1 cellular context compared by ENCODE assay signal in the genomic region with DNA sequence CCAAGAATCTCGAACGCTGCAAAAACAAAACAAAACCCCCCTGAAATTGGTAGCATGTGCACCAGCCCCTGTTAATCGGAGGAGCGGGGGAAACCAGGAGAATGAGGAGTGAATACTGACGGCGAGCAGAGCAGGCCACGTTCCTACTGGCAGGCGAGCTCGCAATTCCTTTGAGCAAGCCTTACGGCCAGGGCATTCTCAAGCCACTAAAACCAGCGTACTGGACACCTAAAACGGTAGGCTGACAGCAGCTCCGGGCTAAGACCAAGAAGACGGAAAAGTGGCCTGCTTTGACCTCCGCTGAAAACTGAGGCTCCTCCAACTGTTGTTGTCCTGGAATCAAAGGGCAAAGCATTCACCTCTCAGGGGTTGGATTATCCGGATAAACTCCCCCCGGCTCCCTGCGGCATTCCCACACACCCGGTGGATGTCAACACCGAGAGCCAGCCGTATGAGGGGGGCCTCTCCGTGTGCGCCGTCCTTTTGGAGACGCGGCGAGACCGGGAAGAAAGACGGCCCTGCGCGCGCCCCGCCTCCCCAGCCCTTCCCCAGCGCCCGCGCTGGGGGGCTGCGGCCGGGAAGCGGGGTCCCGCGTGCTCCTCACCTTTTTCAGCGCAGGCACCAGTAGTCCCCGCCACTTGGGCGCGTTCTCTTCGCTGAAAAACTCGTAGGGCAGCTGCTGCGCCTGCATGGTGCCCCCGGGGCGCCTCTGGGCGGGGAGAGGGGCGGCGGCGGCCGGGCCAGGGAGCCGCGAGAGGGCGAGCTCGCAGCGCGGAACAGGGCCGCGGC.
TF ChIP-seq lines count a peak whose summit lies in the region.

No MANE protein-coding gene starts in this region.

TF ChIP-seq in HepG2, 621 proteins besides CTCF, POLR2A, EP300 and RAD21 (continued from another document and continues in another):
- TF ChIP-seq, protein P1, sequence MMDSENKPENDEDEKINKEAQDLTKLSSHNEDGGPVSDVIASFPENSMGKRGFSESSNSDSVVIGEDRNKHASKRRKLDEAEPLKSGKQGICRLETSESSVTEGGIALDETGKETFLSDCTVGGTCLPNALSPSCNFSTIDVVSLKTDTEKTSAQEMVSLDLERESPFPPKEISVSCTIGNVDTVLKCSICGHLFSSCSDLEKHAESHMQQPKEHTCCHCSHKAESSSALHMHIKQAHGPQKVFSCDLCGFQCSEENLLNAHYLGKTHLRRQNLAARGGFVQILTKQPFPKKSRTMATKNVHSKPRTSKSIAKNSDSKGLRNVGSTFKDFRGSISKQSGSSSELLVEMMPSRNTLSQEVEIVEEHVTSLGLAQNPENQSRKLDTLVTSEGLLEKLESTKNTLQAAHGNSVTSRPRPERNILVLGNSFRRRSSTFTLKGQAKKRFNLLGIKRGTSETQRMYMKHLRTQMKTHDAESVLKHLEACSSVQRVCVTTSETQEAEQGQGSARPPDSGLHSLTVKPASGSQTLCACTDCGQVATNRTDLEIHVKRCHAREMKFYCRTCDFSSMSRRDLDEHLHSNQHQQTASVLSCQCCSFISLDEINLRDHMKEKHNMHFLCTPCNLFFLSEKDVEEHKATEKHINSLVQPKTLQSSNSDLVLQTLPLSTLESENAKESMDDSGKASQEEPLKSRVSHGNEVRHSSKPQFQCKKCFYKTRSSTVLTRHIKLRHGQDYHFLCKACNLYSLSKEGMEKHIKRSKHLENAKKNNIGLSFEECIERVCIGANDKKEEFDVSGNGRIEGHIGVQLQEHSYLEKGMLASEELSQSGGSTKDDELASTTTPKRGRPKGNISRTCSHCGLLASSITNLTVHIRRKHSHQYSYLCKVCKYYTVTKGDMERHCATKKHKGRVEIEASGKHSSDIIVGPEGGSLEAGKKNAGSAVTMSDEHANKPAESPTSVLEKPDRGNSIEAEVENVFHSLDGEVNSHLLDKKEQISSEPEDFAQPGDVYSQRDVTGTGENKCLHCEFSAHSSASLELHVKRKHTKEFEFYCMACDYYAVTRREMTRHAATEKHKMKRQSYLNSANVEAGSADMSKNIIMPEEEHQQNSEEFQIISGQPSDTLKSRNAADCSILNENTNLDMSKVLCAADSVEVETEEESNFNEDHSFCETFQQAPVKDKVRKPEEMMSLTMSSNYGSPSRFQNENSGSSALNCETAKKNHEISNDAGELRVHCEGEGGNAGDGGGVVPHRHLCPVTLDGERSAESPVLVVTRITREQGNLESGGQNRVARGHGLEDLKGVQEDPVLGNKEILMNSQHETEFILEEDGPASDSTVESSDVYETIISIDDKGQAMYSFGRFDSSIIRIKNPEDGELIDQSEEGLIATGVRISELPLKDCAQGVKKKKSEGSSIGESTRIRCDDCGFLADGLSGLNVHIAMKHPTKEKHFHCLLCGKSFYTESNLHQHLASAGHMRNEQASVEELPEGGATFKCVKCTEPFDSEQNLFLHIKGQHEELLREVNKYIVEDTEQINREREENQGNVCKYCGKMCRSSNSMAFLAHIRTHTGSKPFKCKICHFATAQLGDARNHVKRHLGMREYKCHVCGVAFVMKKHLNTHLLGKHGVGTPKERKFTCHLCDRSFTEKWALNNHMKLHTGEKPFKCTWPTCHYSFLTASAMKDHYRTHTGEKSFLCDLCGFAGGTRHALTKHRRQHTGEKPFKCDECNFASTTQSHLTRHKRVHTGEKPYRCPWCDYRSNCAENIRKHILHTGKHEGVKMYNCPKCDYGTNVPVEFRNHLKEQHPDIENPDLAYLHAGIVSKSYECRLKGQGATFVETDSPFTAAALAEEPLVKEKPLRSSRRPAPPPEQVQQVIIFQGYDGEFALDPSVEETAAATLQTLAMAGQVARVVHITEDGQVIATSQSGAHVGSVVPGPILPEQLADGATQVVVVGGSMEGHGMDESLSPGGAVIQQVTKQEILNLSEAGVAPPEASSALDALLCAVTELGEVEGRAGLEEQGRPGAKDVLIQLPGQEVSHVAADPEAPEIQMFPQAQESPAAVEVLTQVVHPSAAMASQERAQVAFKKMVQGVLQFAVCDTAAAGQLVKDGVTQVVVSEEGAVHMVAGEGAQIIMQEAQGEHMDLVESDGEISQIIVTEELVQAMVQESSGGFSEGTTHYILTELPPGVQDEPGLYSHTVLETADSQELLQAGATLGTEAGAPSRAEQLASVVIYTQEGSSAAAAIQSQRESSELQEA (CRISPR knock-in tag; IDR thresholded peaks at IDR 0.05; ENCODE audit: not compliant biosample characterization) = peak; percentile 30
- TF ChIP-seq ZNF235 (CRISPR knock-in tag; IDR thresholded peaks at IDR 0.05; ENCODE audit: borderline replicate concordance) (0 out of 2 replicates have a peak, but pooled peaks have one; percentile 22), ZNF326 (CRISPR knock-in tag; IDR thresholded peaks at IDR 0.05; ENCODE audit: borderline replicate concordance) (no peak), FOXA3 (CRISPR knock-in tag; IDR thresholded peaks at IDR 0.05) (no peak; the same call in 1 of the 2 replicates), RFX1 (IDR thresholded peaks at IDR 0.05) (no peak), HNF4A (CRISPR knock-in tag; IDR thresholded peaks at IDR 0.05) (peak; percentile 11; the same call in 1 of the 2 replicates), PHF21A (CRISPR knock-in tag; IDR thresholded peaks at IDR 0.05) (peak; percentile 30; the same call in 1 of the 2 replicates), NR1H2 (CRISPR knock-in tag; IDR thresholded peaks at IDR 0.05; ENCODE audit: borderline replicate concordance, low read depth) (no peak), ZBTB42 (CRISPR knock-in tag; IDR thresholded peaks at IDR 0.05) (0 out of 2 replicates have a peak, but pooled peaks have one; percentile 64), ZNF564 (CRISPR knock-in tag; IDR thresholded peaks at IDR 0.05) (no peak; the same call in 1 of the 2 replicates), TBX3 (IDR thresholded peaks at IDR 0.05; ENCODE audit: borderline replicate concordance) (no peak), ZNF33A (CRISPR knock-in tag; IDR thresholded peaks at IDR 0.05; ENCODE audit: borderline replicate concordance) (no peak), ZNF776 (CRISPR knock-in tag; IDR thresholded peaks at IDR 0.05) (no peak), KLF6 (CRISPR knock-in tag; IDR thresholded peaks at IDR 0.05) (0 out of 2 replicates have a peak, but pooled peaks have one; percentile 40), ZNF761 (CRISPR knock-in tag; conservative IDR thresholded peaks at IDR 0.05) (no peak), ZFP36 (IDR thresholded peaks at IDR 0.05; ENCODE audit: borderline replicate concordance, low read depth, low read length, partially characterized antibody) (no peak), RARA (CRISPR knock-in tag; IDR thresholded peaks at IDR 0.05) (no peak), ETV6 (CRISPR knock-in tag; conservative IDR thresholded peaks at IDR 0.05) (peak; percentile 75; the same call in 1 of the 2 replicates)
- TF ChIP-seq, protein P2, sequence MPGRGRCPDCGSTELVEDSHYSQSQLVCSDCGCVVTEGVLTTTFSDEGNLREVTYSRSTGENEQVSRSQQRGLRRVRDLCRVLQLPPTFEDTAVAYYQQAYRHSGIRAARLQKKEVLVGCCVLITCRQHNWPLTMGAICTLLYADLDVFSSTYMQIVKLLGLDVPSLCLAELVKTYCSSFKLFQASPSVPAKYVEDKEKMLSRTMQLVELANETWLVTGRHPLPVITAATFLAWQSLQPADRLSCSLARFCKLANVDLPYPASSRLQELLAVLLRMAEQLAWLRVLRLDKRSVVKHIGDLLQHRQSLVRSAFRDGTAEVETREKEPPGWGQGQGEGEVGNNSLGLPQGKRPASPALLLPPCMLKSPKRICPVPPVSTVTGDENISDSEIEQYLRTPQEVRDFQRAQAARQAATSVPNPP (CRISPR knock-in tag; IDR thresholded peaks at IDR 0.05) = no peak
- TF ChIP-seq, protein P3, sequence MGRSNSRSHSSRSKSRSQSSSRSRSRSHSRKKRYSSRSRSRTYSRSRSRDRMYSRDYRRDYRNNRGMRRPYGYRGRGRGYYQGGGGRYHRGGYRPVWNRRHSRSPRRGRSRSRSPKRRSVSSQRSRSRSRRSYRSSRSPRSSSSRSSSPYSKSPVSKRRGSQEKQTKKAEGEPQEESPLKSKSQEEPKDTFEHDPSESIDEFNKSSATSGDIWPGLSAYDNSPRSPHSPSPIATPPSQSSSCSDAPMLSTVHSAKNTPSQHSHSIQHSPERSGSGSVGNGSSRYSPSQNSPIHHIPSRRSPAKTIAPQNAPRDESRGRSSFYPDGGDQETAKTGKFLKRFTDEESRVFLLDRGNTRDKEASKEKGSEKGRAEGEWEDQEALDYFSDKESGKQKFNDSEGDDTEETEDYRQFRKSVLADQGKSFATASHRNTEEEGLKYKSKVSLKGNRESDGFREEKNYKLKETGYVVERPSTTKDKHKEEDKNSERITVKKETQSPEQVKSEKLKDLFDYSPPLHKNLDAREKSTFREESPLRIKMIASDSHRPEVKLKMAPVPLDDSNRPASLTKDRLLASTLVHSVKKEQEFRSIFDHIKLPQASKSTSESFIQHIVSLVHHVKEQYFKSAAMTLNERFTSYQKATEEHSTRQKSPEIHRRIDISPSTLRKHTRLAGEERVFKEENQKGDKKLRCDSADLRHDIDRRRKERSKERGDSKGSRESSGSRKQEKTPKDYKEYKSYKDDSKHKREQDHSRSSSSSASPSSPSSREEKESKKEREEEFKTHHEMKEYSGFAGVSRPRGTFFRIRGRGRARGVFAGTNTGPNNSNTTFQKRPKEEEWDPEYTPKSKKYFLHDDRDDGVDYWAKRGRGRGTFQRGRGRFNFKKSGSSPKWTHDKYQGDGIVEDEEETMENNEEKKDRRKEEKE (IDR thresholded peaks at IDR 0.05) = no peak
- TF ChIP-seq, protein P4, sequence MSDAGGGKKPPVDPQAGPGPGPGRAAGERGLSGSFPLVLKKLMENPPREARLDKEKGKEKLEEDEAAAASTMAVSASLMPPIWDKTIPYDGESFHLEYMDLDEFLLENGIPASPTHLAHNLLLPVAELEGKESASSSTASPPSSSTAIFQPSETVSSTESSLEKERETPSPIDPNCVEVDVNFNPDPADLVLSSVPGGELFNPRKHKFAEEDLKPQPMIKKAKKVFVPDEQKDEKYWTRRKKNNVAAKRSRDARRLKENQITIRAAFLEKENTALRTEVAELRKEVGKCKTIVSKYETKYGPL (CRISPR knock-in tag; IDR thresholded peaks at IDR 0.05) = no peak
- TF ChIP-seq, protein P5, sequence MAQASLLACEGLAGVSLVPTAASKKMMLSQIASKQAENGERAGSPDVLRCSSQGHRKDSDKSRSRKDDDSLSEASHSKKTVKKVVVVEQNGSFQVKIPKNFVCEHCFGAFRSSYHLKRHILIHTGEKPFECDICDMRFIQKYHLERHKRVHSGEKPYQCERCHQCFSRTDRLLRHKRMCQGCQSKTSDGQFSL (CRISPR knock-in tag; IDR thresholded peaks at IDR 0.05) = peak; percentile 54; the same call in 1 of the 2 replicates
- TF ChIP-seq, protein P6, sequence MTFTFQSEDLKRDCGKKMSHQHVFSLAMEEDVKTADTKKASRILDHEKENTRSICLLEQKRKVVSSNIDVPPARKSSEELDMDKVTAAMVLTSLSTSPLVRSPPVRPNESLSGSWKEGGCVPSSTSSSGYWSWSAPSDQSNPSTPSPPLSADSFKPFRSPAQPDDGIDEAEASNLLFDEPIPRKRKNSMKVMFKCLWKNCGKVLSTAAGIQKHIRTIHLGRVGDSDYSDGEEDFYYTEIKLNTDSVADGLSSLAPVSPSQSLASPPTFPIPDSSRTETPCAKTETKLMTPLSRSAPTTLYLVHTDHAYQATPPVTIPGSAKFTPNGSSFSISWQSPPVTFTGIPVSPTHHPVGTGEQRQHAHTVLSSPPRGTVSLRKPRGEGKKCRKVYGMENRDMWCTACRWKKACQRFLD (CRISPR knock-in tag; IDR thresholded peaks at IDR 0.05; ENCODE audit: borderline replicate concordance) = 0 out of 2 replicates have a peak, but pooled peaks have one; percentile 77
- TF ChIP-seq, protein P7, sequence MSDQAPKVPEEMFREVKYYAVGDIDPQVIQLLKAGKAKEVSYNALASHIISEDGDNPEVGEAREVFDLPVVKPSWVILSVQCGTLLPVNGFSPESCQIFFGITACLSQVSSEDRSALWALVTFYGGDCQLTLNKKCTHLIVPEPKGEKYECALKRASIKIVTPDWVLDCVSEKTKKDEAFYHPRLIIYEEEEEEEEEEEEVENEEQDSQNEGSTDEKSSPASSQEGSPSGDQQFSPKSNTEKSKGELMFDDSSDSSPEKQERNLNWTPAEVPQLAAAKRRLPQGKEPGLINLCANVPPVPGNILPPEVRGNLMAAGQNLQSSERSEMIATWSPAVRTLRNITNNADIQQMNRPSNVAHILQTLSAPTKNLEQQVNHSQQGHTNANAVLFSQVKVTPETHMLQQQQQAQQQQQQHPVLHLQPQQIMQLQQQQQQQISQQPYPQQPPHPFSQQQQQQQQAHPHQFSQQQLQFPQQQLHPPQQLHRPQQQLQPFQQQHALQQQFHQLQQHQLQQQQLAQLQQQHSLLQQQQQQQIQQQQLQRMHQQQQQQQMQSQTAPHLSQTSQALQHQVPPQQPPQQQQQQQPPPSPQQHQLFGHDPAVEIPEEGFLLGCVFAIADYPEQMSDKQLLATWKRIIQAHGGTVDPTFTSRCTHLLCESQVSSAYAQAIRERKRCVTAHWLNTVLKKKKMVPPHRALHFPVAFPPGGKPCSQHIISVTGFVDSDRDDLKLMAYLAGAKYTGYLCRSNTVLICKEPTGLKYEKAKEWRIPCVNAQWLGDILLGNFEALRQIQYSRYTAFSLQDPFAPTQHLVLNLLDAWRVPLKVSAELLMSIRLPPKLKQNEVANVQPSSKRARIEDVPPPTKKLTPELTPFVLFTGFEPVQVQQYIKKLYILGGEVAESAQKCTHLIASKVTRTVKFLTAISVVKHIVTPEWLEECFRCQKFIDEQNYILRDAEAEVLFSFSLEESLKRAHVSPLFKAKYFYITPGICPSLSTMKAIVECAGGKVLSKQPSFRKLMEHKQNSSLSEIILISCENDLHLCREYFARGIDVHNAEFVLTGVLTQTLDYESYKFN (CRISPR knock-in tag; conservative IDR thresholded peaks at IDR 0.05) = no peak; the same call in 1 of the 2 replicates
- TF ChIP-seq, protein P8, sequence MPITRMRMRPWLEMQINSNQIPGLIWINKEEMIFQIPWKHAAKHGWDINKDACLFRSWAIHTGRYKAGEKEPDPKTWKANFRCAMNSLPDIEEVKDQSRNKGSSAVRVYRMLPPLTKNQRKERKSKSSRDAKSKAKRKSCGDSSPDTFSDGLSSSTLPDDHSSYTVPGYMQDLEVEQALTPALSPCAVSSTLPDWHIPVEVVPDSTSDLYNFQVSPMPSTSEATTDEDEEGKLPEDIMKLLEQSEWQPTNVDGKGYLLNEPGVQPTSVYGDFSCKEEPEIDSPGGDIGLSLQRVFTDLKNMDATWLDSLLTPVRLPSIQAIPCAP (CRISPR knock-in tag; IDR thresholded peaks at IDR 0.05; ENCODE audit: low read depth) = no peak
- TF ChIP-seq, protein P9, sequence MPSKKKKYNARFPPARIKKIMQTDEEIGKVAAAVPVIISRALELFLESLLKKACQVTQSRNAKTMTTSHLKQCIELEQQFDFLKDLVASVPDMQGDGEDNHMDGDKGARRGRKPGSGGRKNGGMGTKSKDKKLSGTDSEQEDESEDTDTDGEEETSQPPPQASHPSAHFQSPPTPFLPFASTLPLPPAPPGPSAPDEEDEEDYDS (CRISPR knock-in tag; IDR thresholded peaks at IDR 0.05) = 0 out of 2 replicates have a peak, but pooled peaks have one; percentile 10
- TF ChIP-seq, protein P10, sequence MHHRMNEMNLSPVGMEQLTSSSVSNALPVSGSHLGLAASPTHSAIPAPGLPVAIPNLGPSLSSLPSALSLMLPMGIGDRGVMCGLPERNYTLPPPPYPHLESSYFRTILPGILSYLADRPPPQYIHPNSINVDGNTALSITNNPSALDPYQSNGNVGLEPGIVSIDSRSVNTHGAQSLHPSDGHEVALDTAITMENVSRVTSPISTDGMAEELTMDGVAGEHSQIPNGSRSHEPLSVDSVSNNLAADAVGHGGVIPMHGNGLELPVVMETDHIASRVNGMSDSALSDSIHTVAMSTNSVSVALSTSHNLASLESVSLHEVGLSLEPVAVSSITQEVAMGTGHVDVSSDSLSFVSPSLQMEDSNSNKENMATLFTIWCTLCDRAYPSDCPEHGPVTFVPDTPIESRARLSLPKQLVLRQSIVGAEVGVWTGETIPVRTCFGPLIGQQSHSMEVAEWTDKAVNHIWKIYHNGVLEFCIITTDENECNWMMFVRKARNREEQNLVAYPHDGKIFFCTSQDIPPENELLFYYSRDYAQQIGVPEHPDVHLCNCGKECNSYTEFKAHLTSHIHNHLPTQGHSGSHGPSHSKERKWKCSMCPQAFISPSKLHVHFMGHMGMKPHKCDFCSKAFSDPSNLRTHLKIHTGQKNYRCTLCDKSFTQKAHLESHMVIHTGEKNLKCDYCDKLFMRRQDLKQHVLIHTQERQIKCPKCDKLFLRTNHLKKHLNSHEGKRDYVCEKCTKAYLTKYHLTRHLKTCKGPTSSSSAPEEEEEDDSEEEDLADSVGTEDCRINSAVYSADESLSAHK (CRISPR knock-in tag; IDR thresholded peaks at IDR 0.05; ENCODE audit: borderline replicate concordance) = no peak
